In the genomic region with DNA sequence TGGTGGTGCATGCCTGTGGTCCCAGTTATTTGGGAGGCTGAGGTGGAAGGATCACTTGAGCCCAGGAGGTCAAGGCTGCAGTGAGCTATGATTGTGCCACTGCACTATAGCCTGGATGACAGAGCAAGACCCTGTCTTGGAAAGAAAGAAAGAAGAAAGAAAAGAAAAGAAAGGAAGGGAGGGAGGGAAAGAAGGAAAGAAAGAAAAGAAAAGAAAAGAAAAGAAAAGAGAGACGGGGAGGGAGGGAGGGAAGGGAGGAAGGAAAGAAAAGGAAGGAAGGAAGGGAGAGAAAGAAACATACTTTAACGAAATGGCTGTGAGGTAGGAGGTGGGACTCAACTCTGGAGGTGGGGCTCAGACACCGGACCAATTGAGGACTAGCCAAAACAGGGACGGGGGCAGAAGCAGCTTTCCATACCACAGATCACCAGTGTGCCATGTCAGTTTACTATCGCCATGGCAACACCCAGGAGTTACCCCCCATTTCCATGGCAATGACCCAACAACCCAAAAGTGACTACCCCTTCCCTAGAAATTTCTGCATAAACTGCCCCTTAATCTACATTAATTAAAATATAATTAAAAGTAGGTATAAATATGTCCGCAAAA, we compare ENCODE assay signal across 28 cellular contexts. TPM values are rescaled to one million over a fixed set of nuclear protein-coding genes. Genes with fewer than 3 reads are reported as not detected.
"Had no signal": no experiment of that assay in that cellular context is flagged by ENCODE, and none has a peak within 500 bp of the region (broad histone marks: within the 10 kb centered on the region; RNA-seq: fewer than 3 reads in every experiment).

No MANE protein-coding gene starts in this region.

- H3K4me3 Mint-ChIP-seq: activated CD4-positive, alpha-beta memory T cell treated with anti-CD3 and anti-CD28 coated beads, Interleukin-2, amount 10 ng/mL, durations not matched to agents 7 days and 5 days; activated CD4-positive, alpha-beta T cell treated with anti-CD3 and anti-CD28 coated beads, Interleukin-2, amount 10 ng/mL, durations not matched to agents 7 days and 5 days; activated naive CD4-positive, alpha-beta T cell treated with anti-CD3 and anti-CD28 coated beads, Interleukin-2, amount 10 ng/mL, durations not matched to agents 7 days and 5 days; activated naive CD8-positive, alpha-beta T cell treated with anti-CD3 and anti-CD28 coated beads, Interleukin-2, amount 10 ng/mL, durations not matched to agents 7 days and 5 days; activated T-cell treated with anti-CD3 and anti-CD28 coated beads, Interleukin-2, amount 50 U/mL, for 24 hours; activated T-cell treated with anti-CD3 and anti-CD28 coated beads, Interleukin-2, amount 50 U/mL, for 72 hours; brain had no signal

- H3K27ac Mint-ChIP-seq: activated CD4-positive, alpha-beta memory T cell treated with anti-CD3 and anti-CD28 coated beads, Interleukin-2, amount 10 ng/mL, durations not matched to agents 7 days and 5 days; activated CD4-positive, alpha-beta T cell treated with anti-CD3 and anti-CD28 coated beads, Interleukin-2, amount 10 ng/mL, durations not matched to agents 7 days and 5 days; activated naive CD4-positive, alpha-beta T cell treated with anti-CD3 and anti-CD28 coated beads, Interleukin-2, amount 10 ng/mL, durations not matched to agents 7 days and 5 days; activated naive CD4-positive, alpha-beta T cell treated with anti-CD3 and anti-CD28 coated beads, Interleukin-2, amount 50 U/mL, for 72 hours; activated naive CD8-positive, alpha-beta T cell treated with anti-CD3 and anti-CD28 coated beads, Interleukin-2, amount 10 ng/mL, durations not matched to agents 7 days and 5 days; activated T-cell treated with anti-CD3 and anti-CD28 coated beads, Interleukin-2, amount 50 U/mL, for 24 hours; activated T-cell treated with anti-CD3 and anti-CD28 coated beads, Interleukin-2, amount 50 U/mL, for 72 hours had no signal

- H3K4me3 ChIP-seq: ascending aorta, breast epithelium, cardiac muscle cell, colonic mucosa, esophagus squamous epithelium had no signal

- H3K36me3 Mint-ChIP-seq: activated naive CD4-positive, alpha-beta T cell treated with anti-CD3 and anti-CD28 coated beads, Interleukin-2, amount 10 ng/mL, durations not matched to agents 7 days and 5 days; activated naive CD4-positive, alpha-beta T cell treated with anti-CD3 and anti-CD28 coated beads, Interleukin-2, amount 50 U/mL, for 72 hours; activated naive CD8-positive, alpha-beta T cell treated with anti-CD3 and anti-CD28 coated beads, Interleukin-2, amount 10 ng/mL, durations not matched to agents 7 days and 5 days; brain had no signal

- H3K27ac ChIP-seq: ascending aorta, breast epithelium, cardiac muscle cell, colonic mucosa, epithelial cell of prostate, esophagus squamous epithelium had no signal

- H3K4me1 ChIP-seq: colonic mucosa had no signal

- ATAC-seq: activated naive CD4-positive, alpha-beta T cell treated with anti-CD3 and anti-CD28 coated beads, Interleukin-2, amount 50 U/mL, for 72 hours; activated T-cell treated with anti-CD3 and anti-CD28 coated beads, Interleukin-2, amount 50 U/mL, for 72 hours had no signal

- DNase-seq: activated CD4-positive, alpha-beta memory T cell treated with anti-CD3 and anti-CD28 coated beads, Interleukin-2, amount 10 ng/mL, durations not matched to agents 7 days and 5 days; activated CD4-positive, alpha-beta T cell treated with anti-CD3 and anti-CD28 coated beads for 1 hour; activated CD4-positive, alpha-beta T cell treated with anti-CD3 and anti-CD28 coated beads for 4 hours; activated CD4-positive, alpha-beta T cell treated with anti-CD3 and anti-CD28 coated beads, Interleukin-2, amount 10 ng/mL, durations not matched to agents 7 days and 5 days; activated CD4-positive, alpha-beta T cell treated with anti-CD3 and anti-CD28 coated beads, Interleukin-2, amount 50 U/mL, for 4 hours; activated CD8-positive, alpha-beta memory T cell treated with anti-CD3 and anti-CD28 coated beads, Interleukin-2, amount 50 U/mL, for 48 hours; activated gamma-delta T cell; activated naive CD4-positive, alpha-beta T cell; activated naive CD4-positive, alpha-beta T cell treated with anti-CD3 and anti-CD28 coated beads, Interleukin-2, amount 10 ng/mL, durations not matched to agents 7 days and 5 days; activated naive CD8-positive, alpha-beta T cell treated with anti-CD3 and anti-CD28 coated beads, Interleukin-2, amount 10 ng/mL, durations not matched to agents 7 days and 5 days; activated T-cell treated with anti-CD3 and anti-CD28 coated beads for 4 hours; activated T-cell treated with anti-CD3 and anti-CD28 coated beads, Interleukin-2, amount 50 U/mL, for 24 hours; activated T-cell treated with anti-CD3 and anti-CD28 coated beads, Interleukin-2, amount 50 U/mL, for 72 hours; central memory CD4-positive, alpha-beta T cell; cerebellar nuclear complex; colonic mucosa; effector CD8-positive, alpha-beta T cell; esophagus squamous epithelium; foreskin melanocyte; head of caudate nucleus; T-helper 2 cell had no signal

- H3K36me3 ChIP-seq: ascending aorta, breast epithelium, cardiac muscle cell, colonic mucosa, esophagus squamous epithelium had no signal

- H3K9me3 ChIP-seq: ascending aorta, breast epithelium, colonic mucosa, esophagus squamous epithelium had no signal

- H3K9me3 Mint-ChIP-seq: activated CD4-positive, alpha-beta memory T cell treated with anti-CD3 and anti-CD28 coated beads, Interleukin-2, amount 10 ng/mL, durations not matched to agents 7 days and 5 days; activated CD4-positive, alpha-beta T cell treated with anti-CD3 and anti-CD28 coated beads, Interleukin-2, amount 10 ng/mL, durations not matched to agents 7 days and 5 days; activated naive CD4-positive, alpha-beta T cell treated with anti-CD3 and anti-CD28 coated beads, Interleukin-2, amount 10 ng/mL, durations not matched to agents 7 days and 5 days; activated naive CD4-positive, alpha-beta T cell treated with anti-CD3 and anti-CD28 coated beads, Interleukin-2, amount 50 U/mL, for 72 hours; activated naive CD8-positive, alpha-beta T cell treated with anti-CD3 and anti-CD28 coated beads, Interleukin-2, amount 10 ng/mL, durations not matched to agents 7 days and 5 days; activated T-cell treated with anti-CD3 and anti-CD28 coated beads, Interleukin-2, amount 50 U/mL, for 24 hours; activated T-cell treated with anti-CD3 and anti-CD28 coated beads, Interleukin-2, amount 50 U/mL, for 72 hours; brain had no signal

- H3K27me3 ChIP-seq: ascending aorta, breast epithelium, cardiac muscle cell had no signal

RNA-seq across cellular contexts. Expression of a gene that starts 21.3 kb away (rescaled TPM):
- total RNA-seq: activated CD4-positive, alpha-beta memory T cell treated with anti-CD3 and anti-CD28 coated beads, Interleukin-2, amount 10 ng/mL, durations not matched to agents 7 days and 5 days; activated CD4-positive, alpha-beta T cell treated with anti-CD3 and anti-CD28 coated beads, Interleukin-2, amount 10 ng/mL, durations not matched to agents 7 days and 5 days; activated naive CD8-positive, alpha-beta T cell treated with anti-CD3 and anti-CD28 coated beads, Interleukin-2, amount 10 ng/mL, durations not matched to agents 7 days and 5 days; endothelial cell of umbilical vein had no signal
